ENCODE assay signal across 11 cellular contexts in genomic region chr9:108412755-108413154, GRCh38.
A peak's percentile ranks its signal among the peaks of the same experiment; 100 is the strongest.
DNase-seq lines count a peak whose midpoint lies in the region; ATAC-seq, FAIRE-seq and TF ChIP-seq lines count a peak whose summit lies in the region.
"Had no signal": no experiment of that assay in that cellular context is flagged by ENCODE, and none has a peak within 500 bp of the region (broad histone marks: within the 10 kb centered on the region; RNA-seq: fewer than 3 reads in every experiment).

No MANE protein-coding gene starts in this region.

- no peak overlapping the region for H3K27ac ChIP-seq in small intestine (ENCODE audit: low read depth in 1 of 2, low read length in 1 of 2)
- no peak overlapping the region for H3K27ac ChIP-seq in RWPE1
- H3K27ac ChIP-seq: KMS-11 had no signal

- CTCF ChIA-PET in activated CD4-positive, alpha-beta T cell treated with anti-CD3 and anti-CD28 coated beads for 36 hours (lab: Charles Lee) = interaction anchor here (0.9 kb wide), 1 partner anchor 41 kb away, joined by 4 read pairs; no protein-coding TSS in a partner anchor
- CTCF ChIA-PET in RWPE1 (lab: Yijun Ruan, JAX) = no interaction called here

- H3K9me3 Mint-ChIP-seq in activated CD4-positive, alpha-beta T cell treated with anti-CD3 and anti-CD28 coated beads for 36 hours (ENCODE audit: low read depth) = no peaks in the 10 kb centered on the region

- WGBS in small intestine, 3 donors = 71 to 82% (median 80%) methylated on average over 4 of the region's 4 CpGs

- POLR2A ChIA-PET in activated CD4-positive, alpha-beta T cell treated with anti-CD3 and anti-CD28 coated beads for 36 hours (lab: Charles Lee) = no interaction called here
- POLR2A ChIA-PET in RWPE1 (lab: Yijun Ruan, JAX; ENCODE audit: low non-redundant PET) = no interaction called here

- no peaks in the 10 kb centered on the region for H3K36me3 Mint-ChIP-seq in activated CD4-positive, alpha-beta T cell treated with anti-CD3 and anti-CD28 coated beads for 36 hours (ENCODE audit: low read depth)

- peak; percentile 11 for DNase-seq in activated CD4-positive, alpha-beta T cell treated with anti-CD3 and anti-CD28 coated beads for 36 hours
- DNase-seq in activated CD4-positive, alpha-beta T cell treated with anti-CD3 and anti-CD28 coated beads for 4 hours = no peak
- DNase-seq in M059J (ENCODE audit: low read depth) (peak; percentile 25), dermis blood vessel endothelial cell (peak; percentile 11), small intestine (peak; percentile 5), RCC 7860 (ENCODE audit: low spot score) (no peak), NCI-H524 (lab: John Stamatoyannopoulos, UW) (no peak), RWPE1 (ENCODE audit: low spot score) (no peak)
- DNase-seq: activated gamma-delta T cell, T1000 had no signal

- FAIRE-seq in small intestine (lab: Jason Lieb, UNC) = no peak
- FAIRE-seq in RCC 7860 (lab: Jason Lieb, UNC) = no peak

- H3K4me3 Mint-ChIP-seq in activated CD4-positive, alpha-beta T cell treated with anti-CD3 and anti-CD28 coated beads for 36 hours = no peak overlapping the region

- no peaks in the 10 kb centered on the region for H3K4me1 ChIP-seq in small intestine (ENCODE audit: control insufficient read depth in 2 of 2, insufficient read depth in 1 of 2, low read depth in 1 of 2, low read length in 1 of 2)

- no peaks in the 10 kb centered on the region for H3K4me1 Mint-ChIP-seq in activated CD4-positive, alpha-beta T cell treated with anti-CD3 and anti-CD28 coated beads for 36 hours

- H3K27me3 ChIP-seq in small intestine (ENCODE audit: control insufficient read depth in 2 of 2, insufficient read depth in 2 of 2, low read length in 2 of 2) = no peaks in the 10 kb centered on the region

- no peaks in the 10 kb centered on the region for H3K27me3 Mint-ChIP-seq in activated CD4-positive, alpha-beta T cell treated with anti-CD3 and anti-CD28 coated beads for 36 hours

- H3K36me3 ChIP-seq in small intestine (ENCODE audit: control insufficient read depth in 2 of 2, insufficient read depth in 2 of 2, low read length in 2 of 2) = no peaks in the 10 kb centered on the region

- no peaks in the 10 kb centered on the region for H3K9me3 ChIP-seq in small intestine (ENCODE audit: control insufficient read depth, low read depth)

- intact Hi-C loops in activated CD4-positive, alpha-beta T cell treated with anti-CD3 and anti-CD28 coated beads for 36 hours (cut with DNase I, micrococcal nuclease) = no loop called here

- no peak for ATAC-seq in activated CD4-positive, alpha-beta T cell treated with anti-CD3 and anti-CD28 coated beads for 36 hours

- H3K4me3 ChIP-seq in small intestine (ENCODE audit: low read depth in 1 of 2, low read length in 2 of 2) = no peak overlapping the region

- TF ChIP-seq CTCF in RWPE1 (conservative IDR thresholded peaks at IDR 0.05; ENCODE audit: low read depth) = no peak

- H3K27ac Mint-ChIP-seq in activated CD4-positive, alpha-beta T cell treated with anti-CD3 and anti-CD28 coated beads for 36 hours = no peak overlapping the region

Comparison
In these comparisons a context has a peak if more than half of its experiments do, and no peak if none do; other contexts are left out.
1. DNase-seq: peak in activated CD4-positive, alpha-beta T cell treated with anti-CD3 and anti-CD28 coated beads for 36 hours (single experiment), M059J (single experiment), dermis blood vessel endothelial cell (single experiment) and small intestine (single experiment); none in activated CD4-positive, alpha-beta T cell treated with anti-CD3 and anti-CD28 coated beads for 4 hours (0 of 2), RCC 7860 (single experiment), NCI-H524 (0 of 2) and RWPE1 (single experiment).